ENCODE assay signal across 19 cellular contexts in the genomic region with DNA sequence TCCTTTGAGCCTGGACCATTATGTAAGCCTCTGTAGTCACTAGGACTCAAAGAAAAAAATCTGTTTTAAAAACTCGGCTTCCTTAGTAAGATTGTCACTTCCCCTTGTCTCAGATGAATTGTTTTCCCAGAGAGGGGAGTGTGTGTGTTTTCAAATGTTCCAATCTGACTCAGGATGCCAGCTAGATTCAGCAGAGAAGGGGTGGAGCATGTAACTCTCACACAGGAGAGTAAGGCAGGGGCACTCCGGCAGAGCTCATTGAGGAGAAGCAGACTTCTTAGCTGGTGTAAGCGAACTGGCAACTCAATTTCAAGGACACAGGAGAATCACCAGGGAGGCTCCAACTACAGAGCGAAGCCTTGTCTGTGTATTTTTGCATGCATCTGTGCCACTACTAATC.
A peak's percentile ranks its signal among the peaks of the same experiment; 100 is the strongest.
DNase-seq lines count a peak whose midpoint lies in the region; ATAC-seq and TF ChIP-seq lines count a peak whose summit lies in the region.
"Had no signal": no experiment of that assay in that cellular context is flagged by ENCODE, and none has a peak within 500 bp of the region (broad histone marks: within the 10 kb centered on the region; RNA-seq: fewer than 3 reads in every experiment).

No MANE protein-coding gene starts in this region.

- no peaks in the 10 kb centered on the region for H3K36me3 Mint-ChIP-seq in neural progenitor cell
- no peaks in the 10 kb centered on the region for H3K36me3 Mint-ChIP-seq in activated CD4-positive, alpha-beta T cell treated with anti-CD3 and anti-CD28 coated beads, Interleukin-2, amount 10 ng/mL, durations not matched to agents 7 days and 5 days (ENCODE audit: low read depth)
- H3K36me3 Mint-ChIP-seq: activated naive CD8-positive, alpha-beta T cell treated with anti-CD3 and anti-CD28 coated beads, Interleukin-2, amount 10 ng/mL, durations not matched to agents 7 days and 5 days; natural killer cell had no signal

- POLR2A ChIA-PET in AG04450 (lab: Yijun Ruan, JAX): no interaction called here
- POLR2A ChIA-PET in activated CD4-positive, alpha-beta T cell treated with anti-CD3 and anti-CD28 coated beads, Interleukin-2, amount 10 ng/mL, durations not matched to agents 7 days and 5 days (lab: Charles Lee): no interaction called here

- in situ Hi-C loops in astrocyte of the spinal cord (cut with HindIII; ENCODE audit: low sequenced_read_pairs): no loop called here

- H2AFZ ChIP-seq in neural progenitor cell (replicated peaks): no peak overlapping the region

- H3K4me1 Mint-ChIP-seq in neural progenitor cell: peaks cover 16% of the 10 kb centered on the region
- H3K4me1 Mint-ChIP-seq in activated CD4-positive, alpha-beta T cell treated with anti-CD3 and anti-CD28 coated beads, Interleukin-2, amount 10 ng/mL, durations not matched to agents 7 days and 5 days: no peaks in the 10 kb centered on the region
- H3K4me1 Mint-ChIP-seq: activated naive CD8-positive, alpha-beta T cell treated with anti-CD3 and anti-CD28 coated beads, Interleukin-2, amount 10 ng/mL, durations not matched to agents 7 days and 5 days had no signal

- no peak overlapping the region for H3K4me2 ChIP-seq in neural progenitor cell

- no peaks in the 10 kb centered on the region for H3K9me3 Mint-ChIP-seq in neural progenitor cell
- H3K9me3 Mint-ChIP-seq in activated CD4-positive, alpha-beta T cell treated with anti-CD3 and anti-CD28 coated beads, Interleukin-2, amount 10 ng/mL, durations not matched to agents 7 days and 5 days: no peaks in the 10 kb centered on the region
- H3K9me3 Mint-ChIP-seq: activated naive CD8-positive, alpha-beta T cell treated with anti-CD3 and anti-CD28 coated beads, Interleukin-2, amount 10 ng/mL, durations not matched to agents 7 days and 5 days; activated T-cell treated with anti-CD3 and anti-CD28 coated beads, Interleukin-2, amount 50 U/mL, for 4 hours; natural killer cell had no signal

- peak overlapping the region; percentile 67 for H3K27ac Mint-ChIP-seq in neural progenitor cell
- no peak overlapping the region for H3K27ac Mint-ChIP-seq in activated CD4-positive, alpha-beta T cell treated with anti-CD3 and anti-CD28 coated beads, Interleukin-2, amount 10 ng/mL, durations not matched to agents 7 days and 5 days
- H3K27ac Mint-ChIP-seq: activated naive CD8-positive, alpha-beta T cell treated with anti-CD3 and anti-CD28 coated beads, Interleukin-2, amount 10 ng/mL, durations not matched to agents 7 days and 5 days; natural killer cell had no signal

- H3K4me3 Mint-ChIP-seq in neural progenitor cell: no peak overlapping the region
- H3K4me3 Mint-ChIP-seq in activated CD4-positive, alpha-beta T cell treated with anti-CD3 and anti-CD28 coated beads, Interleukin-2, amount 10 ng/mL, durations not matched to agents 7 days and 5 days: no peak overlapping the region
- H3K4me3 Mint-ChIP-seq: activated naive CD8-positive, alpha-beta T cell treated with anti-CD3 and anti-CD28 coated beads, Interleukin-2, amount 10 ng/mL, durations not matched to agents 7 days and 5 days; activated T-cell treated with anti-CD3 and anti-CD28 coated beads, Interleukin-2, amount 50 U/mL, for 4 hours; natural killer cell had no signal

- H3K4me3 ChIP-seq in AG04450 (ENCODE audit: low read depth, low read length): no peak overlapping the region
- no peak overlapping the region for H3K4me3 ChIP-seq in astrocyte of the spinal cord (ENCODE audit: low read depth, low read length)
- H3K4me3 ChIP-seq in neural progenitor cell: no peak overlapping the region
- H3K4me3 ChIP-seq in H7 (ENCODE audit: insufficient read depth, low read depth, low read length): no peak overlapping the region
- H3K4me3 ChIP-seq: vagina had no signal

- peak overlapping the region; percentile 11 for H3K27ac ChIP-seq in AG04450 (ENCODE audit: low read depth, low read length)
- H3K27ac ChIP-seq in neural progenitor cell: no peak overlapping the region
- H3K27ac ChIP-seq: vagina had no signal

- peaks cover 4% of the 10 kb centered on the region for H3K27me3 Mint-ChIP-seq in neural progenitor cell (ENCODE audit: insufficient read depth, low read depth)
- H3K27me3 Mint-ChIP-seq in activated CD4-positive, alpha-beta T cell treated with anti-CD3 and anti-CD28 coated beads, Interleukin-2, amount 10 ng/mL, durations not matched to agents 7 days and 5 days: peaks cover 18% of the 10 kb centered on the region

- H4K20me1 ChIP-seq in neural progenitor cell (ENCODE audit: low read depth): no peaks in the 10 kb centered on the region

- CTCF ChIA-PET in AG04450 (lab: Charles Lee): interaction anchor here (2.3 to 2.9 kb wide), 2 partner anchors 20 to 367 kb away, joined by 10 to 30 read pairs; no protein-coding TSS in a partner anchor
- CTCF ChIA-PET in activated CD4-positive, alpha-beta T cell treated with anti-CD3 and anti-CD28 coated beads, Interleukin-2, amount 10 ng/mL, durations not matched to agents 7 days and 5 days (lab: Charles Lee): no interaction called here

- TF ChIP-seq CTCF in AG04450 (IDR thresholded peaks at IDR 0.05; ENCODE audit: low read depth, low read length) (no peak), astrocyte of the spinal cord (IDR thresholded peaks at IDR 0.05; ENCODE audit: low read depth, low read length) (no peak), neural progenitor cell (IDR thresholded peaks at IDR 0.05) (no peak)

- H3K27me3 ChIP-seq in AG04450 (ENCODE audit: control insufficient read depth, insufficient read depth, low read length): no peaks in the 10 kb centered on the region
- no peaks in the 10 kb centered on the region for H3K27me3 ChIP-seq in neural progenitor cell
- no peaks in the 10 kb centered on the region for H3K27me3 ChIP-seq in H7 (ENCODE audit: control insufficient read depth, insufficient read depth, low read length)
- H3K27me3 ChIP-seq: vagina had no signal

- no peak for DNase-seq in AG04450 (ENCODE audit: low read depth, low spot score)
- peak; percentile 48 for DNase-seq in HT1080 (ENCODE audit: low read depth)
- peak; percentile 23 for DNase-seq in astrocyte of the spinal cord (ENCODE audit: low read depth, low spot score)
- no peak for DNase-seq in neural progenitor cell (ENCODE audit: low spot score)
- DNase-seq in NCI-H524 (lab: John Stamatoyannopoulos, UW): no peak
- no peak for DNase-seq in activated CD4-positive, alpha-beta T cell treated with anti-CD3 and anti-CD28 coated beads, Interleukin-2, amount 10 ng/mL, durations not matched to agents 7 days and 5 days
- DNase-seq in H7: no peak
- DNase-seq: activated naive CD8-positive, alpha-beta T cell treated with anti-CD3 and anti-CD28 coated beads, Interleukin-2, amount 10 ng/mL, durations not matched to agents 7 days and 5 days; activated T-cell treated with anti-CD3 and anti-CD28 coated beads, Interleukin-2, amount 50 U/mL, for 4 hours; cerebellar nuclear complex; DMS53; erythroblast; natural killer cell; NCI-H187 treated with DMSO at 0.1 percent for 48 hours; NCI-H748 treated with DMSO at 0.1 percent for 48 hours; stimulated activated CD8-positive, alpha-beta memory T cell treated with anti-CD3 and anti-CD28 coated beads, Interleukin-4, amount 100 ng/mL, for 48 hours had no signal

- H3F3A ChIP-seq in neural progenitor cell (ENCODE audit: low read depth): no peaks in the 10 kb centered on the region

- H3K79me2 ChIP-seq in neural progenitor cell (ENCODE audit: low read depth): no peaks in the 10 kb centered on the region

- H3K4me1 ChIP-seq in neural progenitor cell: peaks cover 11% of the 10 kb centered on the region
- H3K4me1 ChIP-seq: vagina had no signal

- no peaks in the 10 kb centered on the region for H3K9me3 ChIP-seq in AG04450 (ENCODE audit: control insufficient read depth, insufficient read depth, low read length)
- no peaks in the 10 kb centered on the region for H3K9me3 ChIP-seq in neural progenitor cell (ENCODE audit: low read depth)
- H3K9me3 ChIP-seq: vagina had no signal

- H3K9ac ChIP-seq in neural progenitor cell: no peak overlapping the region

- no peak for ATAC-seq in GM18498 (IDR thresholded peaks at IDR 0.05; ENCODE audit: unreplicated experiment)
- ATAC-seq: activated T-cell treated with anti-CD3 and anti-CD28 coated beads, Interleukin-2, amount 50 U/mL, for 4 hours; left lobe of liver; natural killer cell had no signal

- H3K36me3 ChIP-seq in neural progenitor cell (no peaks in the 10 kb centered on the region), H7 (replicated peaks; ENCODE audit: control insufficient read depth, insufficient read depth, low read length) (no peaks in the 10 kb centered on the region)
- H3K36me3 ChIP-seq: vagina had no signal

Comparison
In these comparisons a context has a peak if more than half of its experiments do, and no peak if none do; other contexts are left out.
1. DNase-seq: peak in HT1080 (single experiment) and astrocyte of the spinal cord (single experiment); none in AG04450 (single experiment), neural progenitor cell (single experiment), NCI-H524 (0 of 2), activated CD4-positive, alpha-beta T cell treated with anti-CD3 and anti-CD28 coated beads, Interleukin-2, amount 10 ng/mL, durations not matched to agents 7 days and 5 days (single experiment) and H7 (single experiment).